ENCODE assay signal across 1 cellular context in genomic region chr2:202450785-202451184, GRCh38.
TF ChIP-seq lines count a peak whose summit lies in the region.

No MANE protein-coding gene starts in this region.

TF ChIP-seq in SK-N-SH, 30 proteins besides CTCF, POLR2A, EP300 and RAD21 (continued from another document):
- TF ChIP-seq USF1 (IDR thresholded peaks at IDR 0.05; ENCODE audit: borderline replicate concordance, low read depth) = no peak
- no peak for TF ChIP-seq NFIC (IDR thresholded peaks at IDR 0.05; ENCODE audit: borderline replicate concordance)
- TF ChIP-seq YY1 (IDR thresholded peaks at IDR 0.05; ENCODE audit: low read depth) = no peak
